ENCODE assay signal across 9 cellular contexts in the genomic region with DNA sequence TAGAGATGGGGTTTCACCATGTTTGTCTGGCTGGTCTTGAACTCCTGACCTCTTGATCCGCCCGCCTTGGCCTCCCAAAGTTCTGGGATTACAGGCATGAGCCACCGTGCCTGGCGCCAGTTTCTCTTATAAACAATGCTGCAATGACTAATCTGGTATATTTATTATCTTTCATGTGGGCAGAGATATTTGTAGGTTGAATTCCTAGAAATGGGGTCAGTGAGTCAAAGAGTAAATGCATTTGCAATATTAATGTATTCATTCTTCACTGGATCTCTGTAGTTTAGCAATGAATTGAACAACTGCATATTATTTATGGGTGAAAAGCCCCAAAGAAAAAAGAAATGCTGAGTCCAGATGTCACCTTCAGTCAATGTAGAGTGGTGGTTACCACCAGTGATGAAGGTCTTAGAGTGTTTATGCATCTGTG. TPM values are rescaled to one million over a fixed set of nuclear protein-coding genes. Genes with fewer than 3 reads are reported as not detected.
DNase-seq lines count a peak whose midpoint lies in the region; ATAC-seq and TF ChIP-seq lines count a peak whose summit lies in the region.
"Had no signal": no experiment of that assay in that cellular context is flagged by ENCODE, and none has a peak within 500 bp of the region (broad histone marks: within the 10 kb centered on the region; RNA-seq: fewer than 3 reads in every experiment).

No MANE protein-coding gene starts in this region.

- no peak for TF ChIP-seq POLR2A in upper lobe of left lung (IDR thresholded peaks at IDR 0.05)
- no peak for TF ChIP-seq POLR2A in lower leg skin (IDR thresholded peaks at IDR 0.05)

- H3K27ac ChIP-seq in KOPT-K1 (ENCODE audit: low read depth, low read length, poor library complexity, severe bottlenecking) (peak overlapping the region; percentile 84), upper lobe of left lung (no peak overlapping the region)
- H3K27ac ChIP-seq in naive thymus-derived CD4-positive, alpha-beta T cell (ENCODE audit: low read depth, low read length) = no peak overlapping the region

- peak overlapping the region; percentile 81 to 98 (median 93) for H3K27ac Mint-ChIP-seq in naive thymus-derived CD4-positive, alpha-beta T cell

- POLR2A ChIA-PET in naive thymus-derived CD4-positive, alpha-beta T cell (lab: Charles Lee) = interaction anchor here (0.6 to 5.7 kb wide), 4 partner anchors 9 to 66 kb away, joined by 5 to 53 read pairs (median 8); no protein-coding TSS in a partner anchor

- peaks cover 35 to 36% of the 10 kb centered on the region in 2 donors for H3K4me1 ChIP-seq in naive thymus-derived CD4-positive, alpha-beta T cell (ENCODE audit: control insufficient read depth in 2 of 2, insufficient read depth in 2 of 2, low read length in 2 of 2)
- peaks cover 5 to 14% (median 9%) of the 10 kb centered on the region in 4 donors for H3K4me1 ChIP-seq in upper lobe of left lung

- peaks cover 0 to 14% (median 4%) of the 10 kb centered on the region in 5 donors for H3K36me3 Mint-ChIP-seq in naive thymus-derived CD4-positive, alpha-beta T cell

- no peaks in the 10 kb centered on the region for H3K9me3 ChIP-seq in KOPT-K1 (ENCODE audit: insufficient read depth, low read length, poor library complexity, severe bottlenecking)
- H3K9me3 ChIP-seq in naive thymus-derived CD4-positive, alpha-beta T cell (ENCODE audit: control insufficient read depth in 2 of 3, low read length in 3 of 3) = no peaks in the 10 kb centered on the region
- no peaks in the 10 kb centered on the region for H3K9me3 ChIP-seq in upper lobe of left lung
- H3K9me3 ChIP-seq: heart left ventricle had no signal

- H3K4me3 ChIP-seq in GM12865 (ENCODE audit: low read depth, low read length) (no peak overlapping the region), upper lobe of left lung (no peak overlapping the region), lower leg skin (ENCODE audit: low read depth, poor library complexity, severe bottlenecking) (no peak overlapping the region)
- H3K4me3 ChIP-seq in naive thymus-derived CD4-positive, alpha-beta T cell (ENCODE audit: low read length) = no peak overlapping the region
- H3K4me3 ChIP-seq: heart left ventricle had no signal

- peak overlapping the region; percentile 40 to 92 (median 74) for H3K4me3 Mint-ChIP-seq in naive thymus-derived CD4-positive, alpha-beta T cell

- WGBS in upper lobe of left lung, 2 donors = 72 to 82% methylated on average over 4 of the region's 4 CpGs
- WGBS in lower leg skin, 2 donors = 74 to 85% methylated on average over 4 of the region's 4 CpGs

- ATAC-seq in naive thymus-derived CD4-positive, alpha-beta T cell = no peak
- ATAC-seq in upper lobe of left lung (ENCODE audit: low FRiP score in 2 of 2) = no peak
- ATAC-seq: heart left ventricle had no signal

- H3K27me3 ChIP-seq in naive thymus-derived CD4-positive, alpha-beta T cell (ENCODE audit: control insufficient read depth in 2 of 2, insufficient read depth in 2 of 2, low read length in 2 of 2) = no peaks in the 10 kb centered on the region
- H3K27me3 ChIP-seq in upper lobe of left lung = no peaks in the 10 kb centered on the region
- H3K27me3 ChIP-seq: heart left ventricle had no signal

- peaks cover 43 to 70% (median 60%) of the 10 kb centered on the region in 7 donors for H3K4me1 Mint-ChIP-seq in naive thymus-derived CD4-positive, alpha-beta T cell

- CTCF ChIA-PET in naive thymus-derived CD4-positive, alpha-beta T cell (lab: Charles Lee) = interaction anchor here (0.6 to 3.8 kb wide), 8 partner anchors 9 to 108 kb away, joined by 3 to 32 read pairs (median 5); no protein-coding TSS in a partner anchor

- no peaks in the 10 kb centered on the region for H3K36me3 ChIP-seq in KOPT-K1 (ENCODE audit: insufficient read depth, low read length)
- no peaks in the 10 kb centered on the region for H3K36me3 ChIP-seq in naive thymus-derived CD4-positive, alpha-beta T cell (ENCODE audit: control insufficient read depth in 2 of 3, insufficient read depth in 3 of 3, low read length in 3 of 3)
- no peaks in the 10 kb centered on the region for H3K36me3 ChIP-seq in upper lobe of left lung
- H3K36me3 ChIP-seq: heart left ventricle had no signal

- intact Hi-C loops in naive thymus-derived CD4-positive, alpha-beta T cell (cut with micrococcal nuclease) = no loop called here
- intact Hi-C loops in lower leg skin (cut with DNase I; ENCODE audit: low total_unique reads) = no loop called here

- TF ChIP-seq CTCF in GM12865 (IDR thresholded peaks at IDR 0.05; ENCODE audit: insufficient read depth, low read depth, low read length, missing control alignments) (no peak), upper lobe of left lung (IDR thresholded peaks at IDR 0.05) (no peak), lower leg skin (IDR thresholded peaks at IDR 0.05) (no peak)

- DNase-seq in GM12865 (ENCODE audit: low read depth) = peak; percentile 28
- peak; percentile 8 for DNase-seq in activated T-helper 1 cell treated with Interleukin-2 at 50 U/mL for 16 hours (ENCODE audit: low read depth)
- peak in 1 of 9 donors; percentile 67 for DNase-seq in naive thymus-derived CD4-positive, alpha-beta T cell
- no peak for DNase-seq in upper lobe of left lung
- DNase-seq in lower leg skin (ENCODE audit: low spot score in 2 of 2) = no peak
- DNase-seq in superior temporal gyrus (ENCODE audit: extremely low spot score) = no peak
- DNase-seq in NCI-H748 (lab: John Stamatoyannopoulos, UW; ENCODE audit: unreplicated experiment) = no peak
- DNase-seq: heart left ventricle had no signal

- TF ChIP-seq EP300 in upper lobe of left lung (IDR thresholded peaks at IDR 0.05) = no peak

- H3K27me3 Mint-ChIP-seq in naive thymus-derived CD4-positive, alpha-beta T cell = no peaks in the 10 kb centered on the region

- peaks cover 0 to 5% (median 0%) of the 10 kb centered on the region in 11 donors for H3K9me3 Mint-ChIP-seq in naive thymus-derived CD4-positive, alpha-beta T cell

RNA-seq across cellular contexts. Expression of a gene that starts 22.8 kb away (rescaled TPM):
- total RNA-seq in naive thymus-derived CD4-positive, alpha-beta T cell = 100 to 1,000 TPM in 1 of 5 experiments, 10 to 100 TPM in 2, 1 to 10 TPM in 2; 5.6 to 189 (median 14.3) TPM
- polyA plus RNA-seq in naive thymus-derived CD4-positive, alpha-beta T cell = 10 to 100 TPM; 13.9 to 14.0 TPM
- total RNA-seq in upper lobe of left lung (10 to 100 TPM in 5 of 6 donors, 1 to 10 TPM in 1; 8.5 to 72.3 (median 28.3) TPM), lower leg skin (1 to 10 TPM in 1 of 4 donors, under 1 TPM in 3; 0.08 to 1.1 (median 0.21) TPM)

RNA-seq across cellular contexts. Expression of a gene that starts 52.5 kb away (rescaled TPM):
- 10 to 100 TPM in 1 of 5 experiments, 1 to 10 TPM in 2, under 1 TPM in 2; 0.65 to 41.8 (median 1.1) TPM for total RNA-seq in naive thymus-derived CD4-positive, alpha-beta T cell
- under 1 TPM; 0.45 to 0.89 TPM for polyA plus RNA-seq in naive thymus-derived CD4-positive, alpha-beta T cell
- total RNA-seq in upper lobe of left lung (10 to 100 TPM in 4 of 6 donors, 1 to 10 TPM in 2; 4.2 to 19.5 (median 11.1) TPM), lower leg skin (1 to 10 TPM; 3.7 to 6.7 (median 5.7) TPM)

Comparison
In these comparisons a context has a peak if more than half of its experiments do, and no peak if none do; other contexts are left out.
1. DNase-seq: peak in GM12865 (single experiment) and activated T-helper 1 cell treated with Interleukin-2 at 50 U/mL for 16 hours (single experiment); none in upper lobe of left lung (0 of 2), lower leg skin (0 of 2), superior temporal gyrus (single experiment) and NCI-H748 (single experiment).